In the genomic region with DNA sequence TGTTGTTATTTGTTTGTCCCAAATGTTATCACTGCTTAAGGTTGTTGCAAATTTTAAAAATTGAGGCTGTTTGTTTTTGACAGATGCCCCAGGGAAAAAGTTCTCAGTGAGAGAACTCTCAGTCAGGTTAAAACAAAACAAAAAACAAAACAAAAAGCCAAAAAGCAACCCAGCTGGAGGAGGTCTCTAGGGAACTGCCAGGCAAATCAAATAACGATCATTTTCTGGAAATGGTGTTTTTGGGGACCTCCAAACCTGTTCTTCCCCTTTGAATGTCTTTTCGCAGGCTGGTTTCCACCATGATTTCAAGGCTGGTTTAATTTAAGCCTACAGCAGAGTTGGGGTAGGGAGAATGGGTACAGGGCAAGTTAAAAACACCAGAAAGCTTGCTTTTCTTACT, we compare ENCODE assay signal across 1 cellular context.
TF ChIP-seq lines count a peak whose summit lies in the region.

No MANE protein-coding gene starts in this region.

TF ChIP-seq in GM12878, 131 proteins besides CTCF, POLR2A, EP300 and RAD21:
- TF ChIP-seq, protein P1, sequence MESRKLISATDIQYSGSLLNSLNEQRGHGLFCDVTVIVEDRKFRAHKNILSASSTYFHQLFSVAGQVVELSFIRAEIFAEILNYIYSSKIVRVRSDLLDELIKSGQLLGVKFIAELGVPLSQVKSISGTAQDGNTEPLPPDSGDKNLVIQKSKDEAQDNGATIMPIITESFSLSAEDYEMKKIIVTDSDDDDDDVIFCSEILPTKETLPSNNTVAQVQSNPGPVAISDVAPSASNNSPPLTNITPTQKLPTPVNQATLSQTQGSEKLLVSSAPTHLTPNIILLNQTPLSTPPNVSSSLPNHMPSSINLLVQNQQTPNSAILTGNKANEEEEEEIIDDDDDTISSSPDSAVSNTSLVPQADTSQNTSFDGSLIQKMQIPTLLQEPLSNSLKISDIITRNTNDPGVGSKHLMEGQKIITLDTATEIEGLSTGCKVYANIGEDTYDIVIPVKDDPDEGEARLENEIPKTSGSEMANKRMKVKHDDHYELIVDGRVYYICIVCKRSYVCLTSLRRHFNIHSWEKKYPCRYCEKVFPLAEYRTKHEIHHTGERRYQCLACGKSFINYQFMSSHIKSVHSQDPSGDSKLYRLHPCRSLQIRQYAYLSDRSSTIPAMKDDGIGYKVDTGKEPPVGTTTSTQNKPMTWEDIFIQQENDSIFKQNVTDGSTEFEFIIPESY (IDR thresholded peaks at IDR 0.05), result no peak
- TF ChIP-seq CBX5 (IDR thresholded peaks at IDR 0.05; ENCODE audit: low read depth), result no peak
- peak; percentile 58 for TF ChIP-seq MEF2B (IDR thresholded peaks at IDR 0.05; ENCODE audit: partially characterized antibody, poor library complexity, severe bottlenecking)
